In genomic region chr2:7694066-7695000, GRCh38 we compare ENCODE assay signal across 23 cellular contexts.
DNase-seq lines count a peak whose midpoint lies in the region; ATAC-seq and TF ChIP-seq lines count a peak whose summit lies in the region.
"Had no signal": no experiment of that assay in that cellular context is flagged by ENCODE, and none has a peak within 500 bp of the region (broad histone marks: within the 10 kb centered on the region; RNA-seq: fewer than 3 reads in every experiment).

No MANE protein-coding gene starts in this region.

- CTCF ChIA-PET in activated CD4-positive, alpha-beta memory T cell treated with anti-CD3 and anti-CD28 coated beads, Interleukin-2, amount 10 ng/mL, durations not matched to agents 7 days and 5 days (lab: Charles Lee) = interaction anchor here (0.9 to 1.5 kb wide), 3 partner anchors 23 to 45 kb away, joined by 4 to 6 read pairs (median 4); no protein-coding TSS in a partner anchor

- no peaks in the 10 kb centered on the region for H3K27me3 Mint-ChIP-seq in activated CD4-positive, alpha-beta memory T cell treated with anti-CD3 and anti-CD28 coated beads, Interleukin-2, amount 10 ng/mL, durations not matched to agents 7 days and 5 days
- peaks cover 0 to 7% of the 10 kb centered on the region in 2 donors for H3K27me3 Mint-ChIP-seq in effector memory CD8-positive, alpha-beta T cell
- H3K27me3 Mint-ChIP-seq: B cell, naive B cell had no signal

- H3K36me3 Mint-ChIP-seq in activated CD4-positive, alpha-beta memory T cell treated with anti-CD3 and anti-CD28 coated beads, Interleukin-2, amount 10 ng/mL, durations not matched to agents 7 days and 5 days (ENCODE audit: low read depth) = peaks cover 24% of the 10 kb centered on the region
- no peaks in the 10 kb centered on the region for H3K36me3 Mint-ChIP-seq in effector memory CD8-positive, alpha-beta T cell (ENCODE audit: insufficient read depth)
- H3K36me3 Mint-ChIP-seq: naive B cell had no signal

- H3K4me3 Mint-ChIP-seq in activated CD4-positive, alpha-beta memory T cell treated with anti-CD3 and anti-CD28 coated beads, Interleukin-2, amount 10 ng/mL, durations not matched to agents 7 days and 5 days = peak overlapping the region; percentile 52
- H3K4me3 Mint-ChIP-seq in effector memory CD8-positive, alpha-beta T cell = no peak overlapping the region
- H3K4me3 Mint-ChIP-seq: B cell had no signal

- peak; percentile 36 for DNase-seq in activated CD4-positive, alpha-beta T cell treated with anti-CD3 and anti-CD28 coated beads for 48 hours
- no peak for DNase-seq in activated CD4-positive, alpha-beta T cell treated with anti-CD3 and anti-CD28 coated beads, Interleukin-2, amount 50 U/mL, for 4 hours
- DNase-seq in GM12865 (ENCODE audit: low read depth) = peak; percentile 48
- DNase-seq in activated CD4-positive, alpha-beta memory T cell treated with anti-CD3 and anti-CD28 coated beads, Interleukin-2, amount 10 ng/mL, durations not matched to agents 7 days and 5 days = peak; percentile 54
- DNase-seq in effector memory CD8-positive, alpha-beta T cell = no peak
- no peak for DNase-seq in NCI-H2107 (lab: John Stamatoyannopoulos, UW)
- no peak for DNase-seq in NCI-H2196 treated with DMSO at 0.1 percent for 48 hours (lab: John Stamatoyannopoulos, UW; ENCODE audit: unreplicated experiment)
- DNase-seq: aorta; central memory CD4-positive, alpha-beta T cell; dermis blood vessel endothelial cell; GM23248; mesenchymal stem cell; naive B cell; NCI-H1048; NCI-H1930; NCI-H446; ovary; upper lobe of right lung had no signal

- ATAC-seq in effector memory CD8-positive, alpha-beta T cell (replicated peaks) = no peak
- no peak for ATAC-seq in HG03469 (IDR thresholded peaks at IDR 0.05; ENCODE audit: unreplicated experiment)
- ATAC-seq: HepG2, upper lobe of right lung had no signal

- peak overlapping the region; percentile 85 for H3K27ac Mint-ChIP-seq in activated CD4-positive, alpha-beta memory T cell treated with anti-CD3 and anti-CD28 coated beads, Interleukin-2, amount 10 ng/mL, durations not matched to agents 7 days and 5 days
- peak overlapping the region; percentile 29 to 39 for H3K27ac Mint-ChIP-seq in effector memory CD8-positive, alpha-beta T cell
- H3K27ac Mint-ChIP-seq: B cell, naive B cell had no signal

- no peak for TF ChIP-seq CTCF in GM12865 (IDR thresholded peaks at IDR 0.05; ENCODE audit: insufficient read depth, low read depth, low read length, missing control alignments)

- peaks cover 48% of the 10 kb centered on the region for H3K4me1 Mint-ChIP-seq in activated CD4-positive, alpha-beta memory T cell treated with anti-CD3 and anti-CD28 coated beads, Interleukin-2, amount 10 ng/mL, durations not matched to agents 7 days and 5 days
- H3K4me1 Mint-ChIP-seq in effector memory CD8-positive, alpha-beta T cell (ENCODE audit: low read depth in 2 of 2) = peaks cover 16 to 28% of the 10 kb centered on the region in 2 donors
- H3K4me1 Mint-ChIP-seq: B cell, naive B cell had no signal

- peaks cover 2% of the 10 kb centered on the region for H3K9me3 Mint-ChIP-seq in activated CD4-positive, alpha-beta memory T cell treated with anti-CD3 and anti-CD28 coated beads, Interleukin-2, amount 10 ng/mL, durations not matched to agents 7 days and 5 days
- no peaks in the 10 kb centered on the region for H3K9me3 Mint-ChIP-seq in effector memory CD8-positive, alpha-beta T cell
- H3K9me3 Mint-ChIP-seq: naive B cell had no signal

- POLR2A ChIA-PET in activated CD4-positive, alpha-beta memory T cell treated with anti-CD3 and anti-CD28 coated beads, Interleukin-2, amount 10 ng/mL, durations not matched to agents 7 days and 5 days (lab: Charles Lee) = interaction anchor here (0.6 to 5.1 kb wide), 6 partner anchors 22 to 988 kb away, joined by 3 to 67 read pairs (median 6); partner anchors contain the start of gene ID2

- H3K4me3 ChIP-seq in GM12865 (ENCODE audit: low read depth, low read length) = no peak overlapping the region
- H3K4me3 ChIP-seq: GM23248, ovary, right atrium auricular region, SJSA1, upper lobe of right lung had no signal

Comparison
In these comparisons a context has a peak if more than half of its experiments do, and no peak if none do; other contexts are left out.
1. DNase-seq: peak in activated CD4-positive, alpha-beta T cell treated with anti-CD3 and anti-CD28 coated beads for 48 hours (single experiment), GM12865 (single experiment) and activated CD4-positive, alpha-beta memory T cell treated with anti-CD3 and anti-CD28 coated beads, Interleukin-2, amount 10 ng/mL, durations not matched to agents 7 days and 5 days (single experiment); none in activated CD4-positive, alpha-beta T cell treated with anti-CD3 and anti-CD28 coated beads, Interleukin-2, amount 50 U/mL, for 4 hours (0 of 2), effector memory CD8-positive, alpha-beta T cell (0 of 3), NCI-H2107 (single experiment) and NCI-H2196 treated with DMSO at 0.1 percent for 48 hours (single experiment).